ENCODE assay signal across 19 cellular contexts in genomic region chr12:51862947-51863346, GRCh38. TPM values are rescaled to one million over a fixed set of nuclear protein-coding genes. Genes with fewer than 3 reads are reported as not detected.
DNase-seq lines count a peak whose midpoint lies in the region; ATAC-seq, FAIRE-seq and TF ChIP-seq lines count a peak whose summit lies in the region.
"Had no signal": no experiment of that assay in that cellular context is flagged by ENCODE, and none has a peak within 500 bp of the region (broad histone marks: within the 10 kb centered on the region; RNA-seq: fewer than 3 reads in every experiment).

No MANE protein-coding gene starts in this region.

- intact Hi-C loops in natural killer cell (cut with micrococcal nuclease), result no loop called here
- intact Hi-C loops in dendritic cell treated with granulocyte-macrophage colony-stimulating factor and Interleukin-4, amounts not matched to agents 40 ng/mL and 50 ng/mL, for 4 days (cut with micrococcal nuclease), result no loop called here

- FAIRE-seq in D721Med (lab: Jason Lieb, UNC), result no peak
- FAIRE-seq: GM18507 had no signal

- H3K36me3 Mint-ChIP-seq in natural killer cell (no peaks in the 10 kb centered on the region), naive B cell (no peaks in the 10 kb centered on the region)
- no peaks in the 10 kb centered on the region for H3K36me3 Mint-ChIP-seq in natural killer cell treated with Interleukin-12 subunit alpha and Interleukin-12 subunit beta and Interleukin-15 and Interleukin-18, amount 100 ng/mL, for 72 hours
- H3K36me3 Mint-ChIP-seq in dendritic cell treated with granulocyte-macrophage colony-stimulating factor and Interleukin-4, amounts not matched to agents 40 ng/mL and 50 ng/mL, for 4 days (ENCODE audit: low read depth), result no peaks in the 10 kb centered on the region
- H3K36me3 Mint-ChIP-seq: activated naive CD8-positive, alpha-beta T cell treated with anti-CD3 and anti-CD28 coated beads for 36 hours had no signal

- H3K9me3 Mint-ChIP-seq in natural killer cell (no peaks in the 10 kb centered on the region), naive B cell (no peaks in the 10 kb centered on the region)
- no peaks in the 10 kb centered on the region for H3K9me3 Mint-ChIP-seq in natural killer cell treated with Interleukin-12 subunit alpha and Interleukin-12 subunit beta and Interleukin-15 and Interleukin-18, amount 100 ng/mL, for 72 hours
- no peaks in the 10 kb centered on the region for H3K9me3 Mint-ChIP-seq in dendritic cell treated with granulocyte-macrophage colony-stimulating factor and Interleukin-4, amounts not matched to agents 40 ng/mL and 50 ng/mL, for 4 days
- H3K9me3 Mint-ChIP-seq: activated naive CD8-positive, alpha-beta T cell treated with anti-CD3 and anti-CD28 coated beads for 36 hours; activated T-cell treated with anti-CD3 and anti-CD28 coated beads, Interleukin-2, amount 50 U/mL, for 24 hours; effector memory CD8-positive, alpha-beta T cell; stimulated activated naive CD8-positive, alpha-beta T cell treated with anti-CD3 and anti-CD28 coated beads, Interleukin-15, Interleukin-2, amounts not matched to agents 100 ng/mL and 50 ng/mL, for 24 hours had no signal

- H3K27ac Mint-ChIP-seq in natural killer cell, result no peak overlapping the region
- H3K27ac Mint-ChIP-seq in natural killer cell treated with Interleukin-12 subunit alpha and Interleukin-12 subunit beta and Interleukin-15 and Interleukin-18, amount 100 ng/mL, for 72 hours, result no peak overlapping the region
- peak overlapping the region; percentile 21 for H3K27ac Mint-ChIP-seq in dendritic cell treated with granulocyte-macrophage colony-stimulating factor and Interleukin-4, amounts not matched to agents 40 ng/mL and 50 ng/mL, for 4 days
- H3K27ac Mint-ChIP-seq in naive B cell, result no peak overlapping the region
- H3K27ac Mint-ChIP-seq: activated naive CD8-positive, alpha-beta T cell treated with anti-CD3 and anti-CD28 coated beads for 36 hours; activated T-cell treated with anti-CD3 and anti-CD28 coated beads, Interleukin-2, amount 50 U/mL, for 24 hours; effector memory CD8-positive, alpha-beta T cell; stimulated activated naive CD8-positive, alpha-beta T cell treated with anti-CD3 and anti-CD28 coated beads, Interleukin-15, Interleukin-2, amounts not matched to agents 100 ng/mL and 50 ng/mL, for 24 hours had no signal

- no peak for DNase-seq in natural killer cell
- no peak for DNase-seq in natural killer cell treated with Interleukin-12 subunit alpha and Interleukin-12 subunit beta and Interleukin-15 and Interleukin-18, amount 100 ng/mL, for 72 hours (ENCODE audit: low spot score)
- DNase-seq in naive B cell, result no peak
- no peak for DNase-seq in D721Med (ENCODE audit: insufficient read length, low spot score)
- no peak for DNase-seq in OCI-M2 (lab: John Stamatoyannopoulos, UW; ENCODE audit: unreplicated experiment)
- DNase-seq: activated naive CD8-positive, alpha-beta T cell treated with anti-CD3 and anti-CD28 coated beads for 36 hours; activated T-cell treated with anti-CD3 and anti-CD28 coated beads, Interleukin-2, amount 50 U/mL, for 24 hours; COR-L47; effector memory CD8-positive, alpha-beta T cell; hippocampal formation; NCI-H2029 treated with DMSO at 0.1 percent for 48 hours; PC-9; uterus had no signal

- ATAC-seq in natural killer cell, result no peak
- ATAC-seq in natural killer cell treated with Interleukin-12 subunit alpha and Interleukin-12 subunit beta and Interleukin-15 and Interleukin-18, amount 100 ng/mL, for 72 hours, result no peak
- ATAC-seq in naive B cell (ENCODE audit: low read depth in 2 of 2), result no peak
- no peak for ATAC-seq in GM21529 (IDR thresholded peaks at IDR 0.05; ENCODE audit: unreplicated experiment)
- no peak for ATAC-seq in GM18498 (IDR thresholded peaks at IDR 0.05; ENCODE audit: unreplicated experiment)
- ATAC-seq: effector memory CD8-positive, alpha-beta T cell had no signal

- H3K4me3 Mint-ChIP-seq in natural killer cell, result peak overlapping the region; percentile 40
- H3K4me3 Mint-ChIP-seq in natural killer cell treated with Interleukin-12 subunit alpha and Interleukin-12 subunit beta and Interleukin-15 and Interleukin-18, amount 100 ng/mL, for 72 hours, result no peak overlapping the region
- no peak overlapping the region for H3K4me3 Mint-ChIP-seq in dendritic cell treated with granulocyte-macrophage colony-stimulating factor and Interleukin-4, amounts not matched to agents 40 ng/mL and 50 ng/mL, for 4 days
- peak overlapping the region in 7 of 8 donors; percentile 5 to 83 (median 62) for H3K4me3 Mint-ChIP-seq in naive B cell
- H3K4me3 Mint-ChIP-seq: stimulated activated naive CD8-positive, alpha-beta T cell treated with anti-CD3 and anti-CD28 coated beads, Interleukin-15, Interleukin-2, amounts not matched to agents 100 ng/mL and 50 ng/mL, for 24 hours had no signal

- H3K4me1 Mint-ChIP-seq in natural killer cell (peaks cover 0 to 5% of the 10 kb centered on the region in 2 donors), naive B cell (peaks cover 7 to 14% (median 8%) of the 10 kb centered on the region in 3 donors)
- peaks cover 4 to 5% of the 10 kb centered on the region in 2 donors for H3K4me1 Mint-ChIP-seq in natural killer cell treated with Interleukin-12 subunit alpha and Interleukin-12 subunit beta and Interleukin-15 and Interleukin-18, amount 100 ng/mL, for 72 hours (ENCODE audit: low read depth in 2 of 2)
- peaks cover 30% of the 10 kb centered on the region for H3K4me1 Mint-ChIP-seq in dendritic cell treated with granulocyte-macrophage colony-stimulating factor and Interleukin-4, amounts not matched to agents 40 ng/mL and 50 ng/mL, for 4 days (ENCODE audit: low read depth)

- TF ChIP-seq CTCF in natural killer cell (IDR thresholded peaks at IDR 0.05) (no peak), D721Med (IDR thresholded peaks at IDR 0.05; ENCODE audit: insufficient read depth, missing control alignments) (no peak)

- H3K27me3 Mint-ChIP-seq in natural killer cell (ENCODE audit: low read depth in 2 of 2), result peaks cover 35 to 46% of the 10 kb centered on the region in 2 donors
- peaks cover 24 to 44% of the 10 kb centered on the region in 2 donors for H3K27me3 Mint-ChIP-seq in natural killer cell treated with Interleukin-12 subunit alpha and Interleukin-12 subunit beta and Interleukin-15 and Interleukin-18, amount 100 ng/mL, for 72 hours
- H3K27me3 Mint-ChIP-seq in dendritic cell treated with granulocyte-macrophage colony-stimulating factor and Interleukin-4, amounts not matched to agents 40 ng/mL and 50 ng/mL, for 4 days, result peaks cover 54% of the 10 kb centered on the region
- H3K27me3 Mint-ChIP-seq in naive B cell, result peaks cover 50 to 81% (median 79%) of the 10 kb centered on the region in 3 donors

RNA-seq across cellular contexts. Expression of gene FIGNL2, which starts 14.4 kb away (rescaled TPM):
- total RNA-seq in natural killer cell, result 1 to 10 TPM; 1.4 to 1.6 (median 1.5) TPM
- under 1 TPM; 0.40 to 0.78 TPM for total RNA-seq in natural killer cell treated with Interleukin-12 subunit alpha and Interleukin-12 subunit beta and Interleukin-15 and Interleukin-18, amount 100 ng/mL, for 72 hours
- under 1 TPM in 2 of 6 donors, not detected in 4; 0.06 to 0.11 TPM for polyA plus RNA-seq in naive B cell (ENCODE audit: low read depth in 6 of 6)
- total RNA-seq: PC-9 had no signal

RNA-seq across cellular contexts. Expression of gene ANKRD33, which starts 25.0 kb away (rescaled TPM):
- total RNA-seq in natural killer cell, result not detected
- not detected for total RNA-seq in natural killer cell treated with Interleukin-12 subunit alpha and Interleukin-12 subunit beta and Interleukin-15 and Interleukin-18, amount 100 ng/mL, for 72 hours
- not detected for polyA plus RNA-seq in naive B cell (ENCODE audit: low read depth in 6 of 6)
- total RNA-seq: activated naive CD8-positive, alpha-beta T cell treated with anti-CD3 and anti-CD28 coated beads for 36 hours; PC-9 had no signal
- polyA plus RNA-seq: cardiac muscle cell had no signal

RNA-seq across cellular contexts. Expression of gene ACVRL1, which starts 44.4 kb away (rescaled TPM):
- under 1 TPM in 1 of 3 donors, not detected in 2; 0.57 TPM for total RNA-seq in natural killer cell
- total RNA-seq in natural killer cell treated with Interleukin-12 subunit alpha and Interleukin-12 subunit beta and Interleukin-15 and Interleukin-18, amount 100 ng/mL, for 72 hours, result not detected
- not detected for polyA plus RNA-seq in naive B cell (ENCODE audit: low read depth in 6 of 6)
- total RNA-seq: activated naive CD8-positive, alpha-beta T cell treated with anti-CD3 and anti-CD28 coated beads for 36 hours; PC-9 had no signal
- polyA plus RNA-seq: cardiac muscle cell had no signal

Comparison
In these comparisons a context has a peak if more than half of its experiments do, and no peak if none do; other contexts are left out.
1. H3K4me3 Mint-ChIP-seq: peak in natural killer cell (single experiment) and naive B cell (7 of 8); none in natural killer cell treated with Interleukin-12 subunit alpha and Interleukin-12 subunit beta and Interleukin-15 and Interleukin-18, amount 100 ng/mL, for 72 hours (single experiment) and dendritic cell treated with granulocyte-macrophage colony-stimulating factor and Interleukin-4, amounts not matched to agents 40 ng/mL and 50 ng/mL, for 4 days (single experiment).